19 cellular contexts compared by ENCODE assay signal in the genomic region with DNA sequence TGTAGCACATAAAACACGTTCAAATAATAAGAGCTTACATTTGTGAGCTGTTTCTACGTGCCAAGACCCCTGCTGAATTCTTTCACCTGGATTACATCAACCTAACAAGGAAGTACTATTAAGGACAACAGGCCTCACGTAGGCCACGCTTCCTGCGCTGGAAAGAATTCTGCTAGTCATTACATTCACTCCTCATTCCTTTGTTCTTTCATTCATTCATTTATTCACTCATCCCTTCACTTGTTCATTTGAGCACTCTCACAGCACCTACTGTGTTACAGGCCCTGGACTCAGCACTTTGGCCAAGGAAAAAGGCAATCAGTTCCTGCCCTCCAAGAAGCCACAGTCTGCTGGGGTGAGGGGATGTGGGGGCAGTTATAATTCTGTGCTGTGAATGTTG. TPM values are rescaled to one million over a fixed set of nuclear protein-coding genes. Genes with fewer than 3 reads are reported as not detected.
"Had no signal": no experiment of that assay in that cellular context is flagged by ENCODE, and none has a peak within 500 bp of the region (broad histone marks: within the 10 kb centered on the region; RNA-seq: fewer than 3 reads in every experiment).

No MANE protein-coding gene starts in this region.

- H3K36me3 ChIP-seq: cardiac muscle cell, esophagus squamous epithelium, prostate gland, right atrium auricular region, transverse colon had no signal

- FAIRE-seq: islet of Langerhans had no signal

- H3K27ac ChIP-seq: esophagus squamous epithelium, hepatocyte, prostate gland, transverse colon had no signal

- H2AFZ ChIP-seq: hepatocyte had no signal

- H3K4me1 ChIP-seq: esophagus squamous epithelium, prostate gland, transverse colon had no signal

- H3K9me3 ChIP-seq: esophagus squamous epithelium, prostate gland, right atrium auricular region, transverse colon had no signal

- DNase-seq: activated CD4-positive, alpha-beta T cell treated with anti-CD3 and anti-CD28 coated beads, Interleukin-2, amount 10 ng/mL, durations not matched to agents 24 days and 14 days; activated gamma-delta T cell treated with Interleukin-2 at 50 U/mL for 16 hours; effector memory CD8-positive, alpha-beta T cell; left colon; nephron progenitor cell; stimulated activated CD4-positive, alpha-beta T cell treated with anti-CD3 and anti-CD28 coated beads, Interleukin-2, amount 100 ng/mL, for 24 hours; transverse colon had no signal

- H3K9me3 Mint-ChIP-seq: activated CD4-positive, alpha-beta T cell treated with anti-CD3 and anti-CD28 coated beads, Interleukin-2, amount 10 ng/mL, durations not matched to agents 24 days and 14 days; activated naive CD4-positive, alpha-beta T cell treated with anti-CD3 and anti-CD28 coated beads, Interleukin-2, amount 50 U/mL, for 72 hours; activated T-helper 1 cell treated with anti-CD3 and anti-CD28 coated beads, Interleukin-12 subunit alpha, Interleukin-12 subunit beta, Interleukin-2, Interleukin-4 antibody, amounts not matched to agents 30 ng/mL and 10 ng/mL and 1 ng/mL, durations not matched to agents 14 hours and 24 hours and 36 hours; effector memory CD8-positive, alpha-beta T cell; mesothelial cell of epicardium; nephron progenitor cell; stimulated activated naive CD8-positive, alpha-beta T cell treated with anti-CD3 and anti-CD28 coated beads, Interleukin-15, Interleukin-2, amounts not matched to agents 100 ng/mL and 50 ng/mL, for 24 hours had no signal

- H3K4me3 Mint-ChIP-seq: activated CD4-positive, alpha-beta T cell treated with anti-CD3 and anti-CD28 coated beads, Interleukin-2, amount 10 ng/mL, durations not matched to agents 24 days and 14 days; activated T-helper 1 cell treated with anti-CD3 and anti-CD28 coated beads, Interleukin-12 subunit alpha, Interleukin-12 subunit beta, Interleukin-2, Interleukin-4 antibody, amounts not matched to agents 30 ng/mL and 10 ng/mL and 1 ng/mL, durations not matched to agents 14 hours and 24 hours and 36 hours; effector memory CD8-positive, alpha-beta T cell; mesothelial cell of epicardium; nephron progenitor cell; stimulated activated naive CD8-positive, alpha-beta T cell treated with anti-CD3 and anti-CD28 coated beads, Interleukin-15, Interleukin-2, amounts not matched to agents 100 ng/mL and 50 ng/mL, for 24 hours had no signal

- H3K36me3 Mint-ChIP-seq: activated naive CD4-positive, alpha-beta T cell treated with anti-CD3 and anti-CD28 coated beads, Interleukin-2, amount 50 U/mL, for 72 hours; mesothelial cell of epicardium had no signal

- H3K4me1 Mint-ChIP-seq: mesothelial cell of epicardium had no signal

- ATAC-seq: activated naive CD4-positive, alpha-beta T cell treated with anti-CD3 and anti-CD28 coated beads, Interleukin-2, amount 50 U/mL, for 72 hours; effector memory CD8-positive, alpha-beta T cell; left colon had no signal

- H3K27me3 Mint-ChIP-seq: activated CD4-positive, alpha-beta T cell treated with anti-CD3 and anti-CD28 coated beads, Interleukin-2, amount 10 ng/mL, durations not matched to agents 24 days and 14 days; effector memory CD8-positive, alpha-beta T cell; stimulated activated naive CD8-positive, alpha-beta T cell treated with anti-CD3 and anti-CD28 coated beads, Interleukin-15, Interleukin-2, amounts not matched to agents 100 ng/mL and 50 ng/mL, for 24 hours had no signal

- H3K4me3 ChIP-seq: cardiac muscle cell, esophagus squamous epithelium, hepatocyte, lung, prostate gland, right atrium auricular region, transverse colon had no signal

- H3K27ac Mint-ChIP-seq: activated CD4-positive, alpha-beta T cell treated with anti-CD3 and anti-CD28 coated beads, Interleukin-2, amount 10 ng/mL, durations not matched to agents 24 days and 14 days; activated T-helper 1 cell treated with anti-CD3 and anti-CD28 coated beads, Interleukin-12 subunit alpha, Interleukin-12 subunit beta, Interleukin-2, Interleukin-4 antibody, amounts not matched to agents 30 ng/mL and 10 ng/mL and 1 ng/mL, durations not matched to agents 14 hours and 24 hours and 36 hours; mesothelial cell of epicardium; nephron progenitor cell; stimulated activated naive CD8-positive, alpha-beta T cell treated with anti-CD3 and anti-CD28 coated beads, Interleukin-15, Interleukin-2, amounts not matched to agents 100 ng/mL and 50 ng/mL, for 24 hours had no signal

- H3K4me2 ChIP-seq: hepatocyte had no signal

- H3K27me3 ChIP-seq: cardiac muscle cell, esophagus squamous epithelium, hepatocyte, right atrium auricular region, transverse colon had no signal

- H3K79me2 ChIP-seq: hepatocyte had no signal

RNA-seq across cellular contexts. Expression of a gene that starts 28.2 kb away (rescaled TPM):
- total RNA-seq: mesothelial cell of epicardium, osteocyte had no signal
